8 cellular contexts compared by ENCODE assay signal in the genomic region with DNA sequence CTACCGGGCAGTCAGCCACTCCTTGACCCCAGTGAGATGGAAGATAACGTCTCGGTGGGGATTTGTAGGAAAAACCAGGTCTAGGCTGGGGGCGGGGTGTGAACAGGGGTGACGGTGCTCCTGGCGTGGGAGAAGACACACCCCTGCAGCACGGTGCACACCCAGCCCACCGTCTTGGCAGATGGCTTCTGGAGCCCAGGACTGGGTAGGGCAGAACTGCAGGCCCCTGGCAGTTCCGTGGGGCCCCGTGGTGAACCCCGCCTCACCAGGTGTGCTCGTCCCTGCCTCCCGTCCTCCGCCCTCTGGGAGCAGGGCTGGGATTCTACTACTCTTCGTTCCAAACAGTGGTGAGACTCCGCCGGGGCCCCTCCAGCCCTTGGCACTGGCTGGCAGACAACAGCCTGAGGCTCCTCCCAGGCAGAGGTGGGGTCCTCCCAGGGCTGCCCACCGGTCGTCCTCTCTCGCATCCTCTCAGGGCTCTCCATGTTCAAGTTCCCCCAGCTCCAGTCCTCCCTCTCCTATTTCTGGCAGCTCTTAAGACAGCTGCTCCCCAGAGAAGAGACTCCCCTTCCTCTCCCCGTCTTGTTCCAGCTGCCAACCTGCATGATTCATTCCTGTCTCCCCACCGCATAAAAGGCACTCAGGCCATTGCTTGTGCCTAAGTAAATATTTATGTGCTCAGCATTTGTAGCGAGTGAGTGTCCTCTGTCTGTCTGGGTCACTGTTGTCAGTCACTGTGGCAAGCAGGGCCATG.
DNase-seq lines count a peak whose midpoint lies in the region; ATAC-seq and TF ChIP-seq lines count a peak whose summit lies in the region.

No MANE protein-coding gene starts in this region.

- H3K36me3 ChIP-seq in GM23338 (ENCODE audit: insufficient read depth) = no peaks in the 10 kb centered on the region

- peak overlapping the region; percentile 32; the same call in 1 of the 2 replicates for H2AFZ ChIP-seq in GM23338

- H3K79me2 ChIP-seq in GM23338 (replicated peaks; ENCODE audit: insufficient read depth) = no peaks in the 10 kb centered on the region

- peaks cover under 1% of the 10 kb centered on the region; the same call in 1 of the 2 replicates for H3K27me3 ChIP-seq in GM23338 (ENCODE audit: insufficient read depth)

- H3K4me2 ChIP-seq in GM23338 = no peak overlapping the region

- H3K27ac ChIP-seq in GM23338 (ENCODE audit: low read depth) (no peak overlapping the region), caudate nucleus (ENCODE audit: low read depth, low read length) (no peak overlapping the region)

- 0 out of 2 replicates have a peak, but pooled peaks cover 6% of the 10 kb centered on the region for H3F3A ChIP-seq in GM23338 (replicated peaks; ENCODE audit: low read depth)

- H3K36me3 Mint-ChIP-seq in GM23338 (ENCODE audit: low read depth) = peaks cover 6% of the 10 kb centered on the region; the same call in 2 of the 3 replicates
- H3K36me3 Mint-ChIP-seq in osteocyte (ENCODE audit: unreplicated experiment) = no peaks in the 10 kb centered on the region
- peaks cover 0 to 2% of the 10 kb centered on the region in 2 donors for H3K36me3 Mint-ChIP-seq in activated T-cell treated with anti-CD3 and anti-CD28 coated beads, Interleukin-2, amount 50 U/mL, for 72 hours (ENCODE audit: insufficient read depth in 2 of 2)

- peaks cover 6% of the 10 kb centered on the region; the same call in 2 of the 3 replicates for H3K9me3 Mint-ChIP-seq in GM23338
- peaks cover 9% of the 10 kb centered on the region for H3K9me3 Mint-ChIP-seq in osteocyte (ENCODE audit: unreplicated experiment)
- no peaks in the 10 kb centered on the region for H3K9me3 Mint-ChIP-seq in activated T-cell treated with anti-CD3 and anti-CD28 coated beads, Interleukin-2, amount 50 U/mL, for 72 hours

- no peak overlapping the region for H3K4me3 Mint-ChIP-seq in GM23338
- H3K4me3 Mint-ChIP-seq in osteocyte (ENCODE audit: unreplicated experiment) = peak overlapping the region; percentile 11
- no peak overlapping the region for H3K4me3 Mint-ChIP-seq in activated T-cell treated with anti-CD3 and anti-CD28 coated beads, Interleukin-2, amount 50 U/mL, for 72 hours

- H3K9me2 ChIP-seq in GM23338 (ENCODE audit: insufficient read depth) = no peaks in the 10 kb centered on the region

- peaks cover 18% of the 10 kb centered on the region for H3K27me3 Mint-ChIP-seq in GM23338 (ENCODE audit: insufficient read depth, low read depth, poor library complexity)
- H3K27me3 Mint-ChIP-seq in osteocyte (ENCODE audit: unreplicated experiment) = no peaks in the 10 kb centered on the region
- peaks cover 25% of the 10 kb centered on the region for H3K27me3 Mint-ChIP-seq in activated T-cell treated with anti-CD3 and anti-CD28 coated beads, Interleukin-2, amount 50 U/mL, for 72 hours (ENCODE audit: low read depth)

- H3K4me1 Mint-ChIP-seq in GM23338 (peaks cover 21% of the 10 kb centered on the region), osteocyte (ENCODE audit: unreplicated experiment) (peaks cover 38% of the 10 kb centered on the region)
- H3K4me1 Mint-ChIP-seq in activated T-cell treated with anti-CD3 and anti-CD28 coated beads, Interleukin-2, amount 50 U/mL, for 72 hours (ENCODE audit: low read depth) = no peaks in the 10 kb centered on the region

- H4K20me1 ChIP-seq in GM23338 (replicated peaks; ENCODE audit: insufficient read depth) = no peaks in the 10 kb centered on the region

- no peak overlapping the region for H3K27ac Mint-ChIP-seq in GM23338
- H3K27ac Mint-ChIP-seq in osteocyte (ENCODE audit: unreplicated experiment) = peak overlapping the region; percentile 81
- no peak overlapping the region for H3K27ac Mint-ChIP-seq in activated T-cell treated with anti-CD3 and anti-CD28 coated beads, Interleukin-2, amount 50 U/mL, for 72 hours

- TF ChIP-seq CTCF in GM23338 (conservative IDR thresholded peaks at IDR 0.05; ENCODE audit: low read depth in 2 of 2) (no peak), osteocyte (IDR thresholded peaks at IDR 0.05) (no peak)

- no peak; the same call in 1 of the 3 replicates for ATAC-seq in GM23338
- ATAC-seq in activated T-cell treated with anti-CD3 and anti-CD28 coated beads, Interleukin-2, amount 50 U/mL, for 72 hours (replicated peaks in 1 of 2) = no peak

- no peak overlapping the region for H3K4me3 ChIP-seq in GM23338

- no peak for DNase-seq in GM23338 (ENCODE audit: low spot score)
- DNase-seq in NCI-H2171 treated with DMSO at 0.1 percent for 48 hours (lab: John Stamatoyannopoulos, UW) = peak; percentile 91
- DNase-seq in dermis blood vessel endothelial cell = peak; percentile 52
- DNase-seq in osteocyte (ENCODE audit: extremely low spot score, unreplicated experiment) = no peak
- no peak for DNase-seq in activated T-cell treated with anti-CD3 and anti-CD28 coated beads, Interleukin-2, amount 50 U/mL, for 72 hours
- no peak for DNase-seq in stimulated activated CD4-positive, alpha-beta T cell treated with anti-CD3 and anti-CD28 coated beads, Interleukin-4, amount 100 ng/mL, for 4 hours
- DNase-seq in caudate nucleus (lab: John Stamatoyannopoulos, UW) = no peak
- DNase-seq in NCI-H2227 (lab: John Stamatoyannopoulos, UW; ENCODE audit: unreplicated experiment) = no peak

- H3K4me1 ChIP-seq in GM23338 (ENCODE audit: insufficient read depth) = peaks cover 17% of the 10 kb centered on the region

TF ChIP-seq in GM23338, 12 proteins besides CTCF, POLR2A, EP300 and RAD21:
- TF ChIP-seq CREB1 (CRISPR knock-in tag; IDR thresholded peaks at IDR 0.05; ENCODE audit: low read depth) = no peak
- no peak for TF ChIP-seq STAT1 (IDR thresholded peaks at IDR 0.05; ENCODE audit: unreplicated experiment)
- TF ChIP-seq POLR2AphosphoS5 (IDR thresholded peaks at IDR 0.05; ENCODE audit: low read depth) = no peak
- no peak for TF ChIP-seq JUNB (IDR thresholded peaks at IDR 0.05; ENCODE audit: unreplicated experiment)
- TF ChIP-seq, protein P1, sequence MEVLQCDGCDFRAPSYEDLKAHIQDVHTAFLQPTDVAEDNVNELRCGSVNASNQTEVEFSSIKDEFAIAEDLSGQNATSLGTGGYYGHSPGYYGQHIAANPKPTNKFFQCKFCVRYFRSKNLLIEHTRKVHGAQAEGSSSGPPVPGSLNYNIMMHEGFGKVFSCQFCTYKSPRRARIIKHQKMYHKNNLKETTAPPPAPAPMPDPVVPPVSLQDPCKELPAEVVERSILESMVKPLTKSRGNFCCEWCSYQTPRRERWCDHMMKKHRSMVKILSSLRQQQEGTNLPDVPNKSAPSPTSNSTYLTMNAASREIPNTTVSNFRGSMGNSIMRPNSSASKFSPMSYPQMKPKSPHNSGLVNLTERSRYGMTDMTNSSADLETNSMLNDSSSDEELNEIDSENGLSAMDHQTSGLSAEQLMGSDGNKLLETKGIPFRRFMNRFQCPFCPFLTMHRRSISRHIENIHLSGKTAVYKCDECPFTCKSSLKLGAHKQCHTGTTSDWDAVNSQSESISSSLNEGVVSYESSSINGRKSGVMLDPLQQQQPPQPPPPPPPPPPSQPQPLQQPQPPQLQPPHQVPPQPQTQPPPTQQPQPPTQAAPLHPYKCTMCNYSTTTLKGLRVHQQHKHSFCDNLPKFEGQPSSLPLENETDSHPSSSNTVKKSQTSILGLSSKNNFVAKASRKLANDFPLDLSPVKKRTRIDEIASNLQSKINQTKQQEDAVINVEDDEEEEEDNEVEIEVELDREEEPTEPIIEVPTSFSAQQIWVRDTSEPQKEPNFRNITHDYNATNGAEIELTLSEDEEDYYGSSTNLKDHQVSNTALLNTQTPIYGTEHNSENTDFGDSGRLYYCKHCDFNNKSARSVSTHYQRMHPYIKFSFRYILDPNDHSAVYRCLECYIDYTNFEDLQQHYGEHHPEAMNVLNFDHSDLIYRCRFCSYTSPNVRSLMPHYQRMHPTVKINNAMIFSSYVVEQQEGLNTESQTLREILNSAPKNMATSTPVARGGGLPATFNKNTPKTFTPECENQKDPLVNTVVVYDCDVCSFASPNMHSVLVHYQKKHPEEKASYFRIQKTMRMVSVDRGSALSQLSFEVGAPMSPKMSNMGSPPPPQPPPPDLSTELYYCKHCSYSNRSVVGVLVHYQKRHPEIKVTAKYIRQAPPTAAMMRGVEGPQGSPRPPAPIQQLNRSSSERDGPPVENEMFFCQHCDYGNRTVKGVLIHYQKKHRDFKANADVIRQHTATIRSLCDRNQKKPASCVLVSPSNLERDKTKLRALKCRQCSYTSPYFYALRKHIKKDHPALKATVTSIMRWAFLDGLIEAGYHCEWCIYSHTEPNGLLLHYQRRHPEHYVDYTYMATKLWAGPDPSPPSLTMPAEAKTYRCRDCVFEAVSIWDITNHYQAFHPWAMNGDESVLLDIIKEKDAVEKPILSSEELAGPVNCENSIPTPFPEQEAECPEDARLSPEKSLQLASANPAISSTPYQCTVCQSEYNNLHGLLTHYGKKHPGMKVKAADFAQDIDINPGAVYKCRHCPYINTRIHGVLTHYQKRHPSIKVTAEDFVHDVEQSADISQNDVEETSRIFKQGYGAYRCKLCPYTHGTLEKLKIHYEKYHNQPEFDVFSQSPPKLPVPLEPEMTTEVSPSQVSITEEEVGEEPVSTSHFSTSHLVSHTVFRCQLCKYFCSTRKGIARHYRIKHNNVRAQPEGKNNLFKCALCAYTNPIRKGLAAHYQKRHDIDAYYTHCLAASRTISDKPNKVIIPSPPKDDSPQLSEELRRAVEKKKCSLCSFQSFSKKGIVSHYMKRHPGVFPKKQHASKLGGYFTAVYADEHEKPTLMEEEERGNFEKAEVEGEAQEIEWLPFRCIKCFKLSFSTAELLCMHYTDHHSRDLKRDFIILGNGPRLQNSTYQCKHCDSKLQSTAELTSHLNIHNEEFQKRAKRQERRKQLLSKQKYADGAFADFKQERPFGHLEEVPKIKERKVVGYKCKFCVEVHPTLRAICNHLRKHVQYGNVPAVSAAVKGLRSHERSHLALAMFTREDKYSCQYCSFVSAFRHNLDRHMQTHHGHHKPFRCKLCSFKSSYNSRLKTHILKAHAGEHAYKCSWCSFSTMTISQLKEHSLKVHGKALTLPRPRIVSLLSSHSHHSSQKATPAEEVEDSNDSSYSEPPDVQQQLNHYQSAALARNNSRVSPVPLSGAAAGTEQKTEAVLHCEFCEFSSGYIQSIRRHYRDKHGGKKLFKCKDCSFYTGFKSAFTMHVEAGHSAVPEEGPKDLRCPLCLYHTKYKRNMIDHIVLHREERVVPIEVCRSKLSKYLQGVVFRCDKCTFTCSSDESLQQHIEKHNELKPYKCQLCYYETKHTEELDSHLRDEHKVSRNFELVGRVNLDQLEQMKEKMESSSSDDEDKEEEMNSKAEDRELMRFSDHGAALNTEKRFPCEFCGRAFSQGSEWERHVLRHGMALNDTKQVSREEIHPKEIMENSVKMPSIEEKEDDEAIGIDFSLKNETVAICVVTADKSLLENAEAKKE (CRISPR knock-in tag; IDR thresholded peaks at IDR 0.05) = no peak
- TF ChIP-seq NANOG (IDR thresholded peaks at IDR 0.05; ENCODE audit: borderline replicate concordance) = no peak
- no peak for TF ChIP-seq EZH2phosphoT487 (IDR thresholded peaks at IDR 0.05; ENCODE audit: unreplicated experiment)
- TF ChIP-seq ZNF331 (CRISPR knock-in tag; IDR thresholded peaks at IDR 0.05; ENCODE audit: low read depth) = no peak
- no peak for TF ChIP-seq EZH2 (IDR thresholded peaks at IDR 0.05; ENCODE audit: low read depth, unreplicated experiment)

Comparison
In these comparisons a context has a peak if more than half of its experiments do, and no peak if none do; other contexts are left out.
1. DNase-seq: peak in NCI-H2171 treated with DMSO at 0.1 percent for 48 hours (single experiment) and dermis blood vessel endothelial cell (single experiment); none in GM23338 (single experiment), osteocyte (single experiment), activated T-cell treated with anti-CD3 and anti-CD28 coated beads, Interleukin-2, amount 50 U/mL, for 72 hours (0 of 2), stimulated activated CD4-positive, alpha-beta T cell treated with anti-CD3 and anti-CD28 coated beads, Interleukin-4, amount 100 ng/mL, for 4 hours (0 of 2), caudate nucleus (0 of 61) and NCI-H2227 (single experiment).